1 cellular context compared by ENCODE assay signal in the genomic region with DNA sequence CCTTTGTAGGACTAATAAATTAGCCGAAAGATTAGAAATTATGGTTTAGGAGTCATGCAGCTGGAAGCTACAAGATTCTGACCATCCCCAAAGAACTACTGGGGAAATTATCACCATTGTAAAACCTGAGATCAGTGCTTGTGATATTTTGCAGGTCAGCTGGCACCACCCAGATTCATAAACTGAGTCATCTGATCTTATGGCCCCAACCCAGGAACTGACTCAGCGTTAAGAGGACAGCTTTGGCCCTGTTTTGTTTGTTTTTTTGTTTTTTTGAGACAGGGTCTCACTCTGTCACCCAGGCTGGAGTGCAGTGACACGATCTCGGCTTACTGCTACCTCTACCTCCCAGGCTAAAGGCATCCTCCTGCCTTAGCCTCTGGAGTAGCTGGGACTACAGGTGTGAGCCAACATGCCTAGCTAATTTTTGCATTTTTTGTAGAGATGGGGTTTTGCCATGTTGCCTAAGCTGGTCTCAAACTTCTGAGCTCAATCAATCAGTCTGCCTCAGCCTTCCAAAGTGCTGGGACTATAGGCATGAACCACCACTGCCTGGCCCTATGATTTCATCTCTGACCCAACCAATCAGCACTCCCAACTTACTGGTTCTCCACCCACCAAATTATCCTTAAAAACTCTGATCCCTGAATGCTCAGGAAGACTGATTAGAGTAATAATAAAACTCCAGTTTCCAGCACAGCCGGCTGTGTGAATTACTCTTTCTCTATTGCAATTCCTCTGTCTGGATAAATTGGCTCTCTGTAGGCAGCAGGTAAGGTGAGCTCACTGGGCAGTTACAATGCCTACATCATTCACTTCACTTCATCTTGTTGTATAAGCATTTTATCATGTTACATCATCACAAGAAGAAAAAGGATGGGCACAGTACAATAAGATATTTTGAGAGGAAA.
TF ChIP-seq lines count a peak whose summit lies in the region.

No MANE protein-coding gene starts in this region.

TF ChIP-seq in IMR-90, 13 proteins besides CTCF, POLR2A, EP300 and RAD21 (continued from another document):
- TF ChIP-seq, protein P1, sequence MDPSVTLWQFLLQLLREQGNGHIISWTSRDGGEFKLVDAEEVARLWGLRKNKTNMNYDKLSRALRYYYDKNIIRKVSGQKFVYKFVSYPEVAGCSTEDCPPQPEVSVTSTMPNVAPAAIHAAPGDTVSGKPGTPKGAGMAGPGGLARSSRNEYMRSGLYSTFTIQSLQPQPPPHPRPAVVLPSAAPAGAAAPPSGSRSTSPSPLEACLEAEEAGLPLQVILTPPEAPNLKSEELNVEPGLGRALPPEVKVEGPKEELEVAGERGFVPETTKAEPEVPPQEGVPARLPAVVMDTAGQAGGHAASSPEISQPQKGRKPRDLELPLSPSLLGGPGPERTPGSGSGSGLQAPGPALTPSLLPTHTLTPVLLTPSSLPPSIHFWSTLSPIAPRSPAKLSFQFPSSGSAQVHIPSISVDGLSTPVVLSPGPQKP (IDR thresholded peaks at IDR 0.05; ENCODE audit: borderline replicate concordance, low read depth, low read length) = no peak
